10 cellular contexts compared by ENCODE assay signal in genomic region chr1:226123212-226123560, GRCh38.
DNase-seq lines count a peak whose midpoint lies in the region; ATAC-seq and TF ChIP-seq lines count a peak whose summit lies in the region.
"Had no signal": no experiment of that assay in that cellular context is flagged by ENCODE, and none has a peak within 500 bp of the region (broad histone marks: within the 10 kb centered on the region; RNA-seq: fewer than 3 reads in every experiment).

No MANE protein-coding gene starts in this region.

- WGBS in stomach, 5 donors = 56 to 79% (median 65%) methylated on average over 4 of the region's 4 CpGs

- H3K27me3 ChIP-seq in foreskin keratinocyte (no peaks in the 10 kb centered on the region), stomach (no peaks in the 10 kb centered on the region)
- H3K27me3 ChIP-seq: sigmoid colon had no signal

- no peaks in the 10 kb centered on the region for H3K36me3 Mint-ChIP-seq in activated T-cell treated with anti-CD3 and anti-CD28 coated beads, Interleukin-2, amount 50 U/mL, for 4 hours (ENCODE audit: insufficient read depth)
- no peaks in the 10 kb centered on the region for H3K36me3 Mint-ChIP-seq in T-cell

- H3K4me1 ChIP-seq in foreskin keratinocyte = peaks cover 11% of the 10 kb centered on the region
- peaks cover 15 to 59% (median 52%) of the 10 kb centered on the region in 4 donors for H3K4me1 ChIP-seq in stomach

- no peaks in the 10 kb centered on the region for H3K9me3 Mint-ChIP-seq in activated T-cell treated with anti-CD3 and anti-CD28 coated beads, Interleukin-2, amount 50 U/mL, for 4 hours
- no peaks in the 10 kb centered on the region for H3K9me3 Mint-ChIP-seq in T-cell

- TF ChIP-seq CTCF in foreskin keratinocyte (conservative IDR thresholded peaks at IDR 0.05) (no peak), stomach (IDR thresholded peaks at IDR 0.05) (no peak)

- ATAC-seq in activated T-cell treated with anti-CD3 and anti-CD28 coated beads, Interleukin-2, amount 50 U/mL, for 4 hours = no peak
- ATAC-seq in T-cell (replicated peaks in 1 of 4) (no peak), foreskin keratinocyte (no peak), HG02571 (IDR thresholded peaks at IDR 0.05; ENCODE audit: unreplicated experiment) (no peak)

- intact Hi-C loops in stomach (cut with DNase I; ENCODE audit: low total_unique reads) = loop anchor here (5.0 kb wide), 1 partner anchor 56 kb away; no protein-coding TSS in a partner anchor

- TF ChIP-seq EP300 in stomach (IDR thresholded peaks at IDR 0.05) = no peak

- CTCF ChIA-PET in T-cell (lab: Charles Lee) = interaction anchor here (0.9 to 1.8 kb wide), 4 partner anchors 58 to 210 kb away, joined by 3 to 12 read pairs (median 4); no protein-coding TSS in a partner anchor

- peak overlapping the region; percentile 95 to 97 for H3K27ac Mint-ChIP-seq in T-cell

- H3K4me3 ChIP-seq in stomach = peak overlapping the region in 1 of 4 donors; percentile 67

- H3K27ac ChIP-seq in foreskin keratinocyte (peak overlapping the region; percentile 83), stomach (peak overlapping the region; percentile 91 to 96 (median 93))

- TF ChIP-seq POLR2A in stomach (IDR thresholded peaks at IDR 0.05) = no peak

- no peaks in the 10 kb centered on the region for H3K9me3 ChIP-seq in stomach
- H3K9me3 ChIP-seq: sigmoid colon had no signal

- H3K27me3 Mint-ChIP-seq in activated T-cell treated with anti-CD3 and anti-CD28 coated beads, Interleukin-2, amount 50 U/mL, for 4 hours (ENCODE audit: low read depth) = no peaks in the 10 kb centered on the region
- H3K27me3 Mint-ChIP-seq in T-cell = no peaks in the 10 kb centered on the region

- POLR2A ChIA-PET in T-cell (lab: Charles Lee) = no interaction called here

- H3K4me3 Mint-ChIP-seq in activated T-cell treated with anti-CD3 and anti-CD28 coated beads, Interleukin-2, amount 50 U/mL, for 4 hours = peak overlapping the region; percentile 83
- H3K4me3 Mint-ChIP-seq in T-cell = peak overlapping the region; percentile 76 to 82 (median 79)

- H3K36me3 ChIP-seq in stomach = no peaks in the 10 kb centered on the region
- H3K36me3 ChIP-seq: sigmoid colon had no signal

- H3K4me1 Mint-ChIP-seq in activated T-cell treated with anti-CD3 and anti-CD28 coated beads, Interleukin-2, amount 50 U/mL, for 4 hours (ENCODE audit: low read depth) = peaks cover 37% of the 10 kb centered on the region
- H3K4me1 Mint-ChIP-seq in T-cell = peaks cover 34 to 53% (median 37%) of the 10 kb centered on the region in 3 donors

- no peak for DNase-seq in activated T-cell treated with anti-CD3 and anti-CD28 coated beads, Interleukin-2, amount 50 U/mL, for 4 hours
- no peak for DNase-seq in activated T-cell treated with anti-CD3 and anti-CD28 coated beads, Interleukin-2, amount 50 U/mL, for 48 hours
- DNase-seq in T-cell = no peak
- DNase-seq in foreskin keratinocyte = no peak
- no peak for DNase-seq in stomach
- no peak for DNase-seq in NCI-H524 (lab: John Stamatoyannopoulos, UW)
- DNase-seq in HCEC 1CT = no peak
- DNase-seq: SHP77 had no signal
